In genomic region chr7:121157885-121158590, GRCh38 we compare ENCODE assay signal across 3 cellular contexts.
TF ChIP-seq lines count a peak whose summit lies in the region.

No MANE protein-coding gene starts in this region.

TF ChIP-seq in SK-N-SH treated with all-trans-retinoic acid at 6 μM for 48 hours, 23 proteins besides CTCF, POLR2A, EP300 and RAD21:
- TF ChIP-seq POU6F1 (CRISPR knock-in tag; IDR thresholded peaks at IDR 0.05; ENCODE audit: borderline replicate concordance, low read depth), result no peak
- no peak for TF ChIP-seq OSR1 (CRISPR knock-in tag; IDR thresholded peaks at IDR 0.05)
- no peak for TF ChIP-seq SNAI2 (CRISPR knock-in tag; IDR thresholded peaks at IDR 0.05)
- peak; percentile 92 for TF ChIP-seq ZNF70 (CRISPR knock-in tag; IDR thresholded peaks at IDR 0.05)
- no peak for TF ChIP-seq ARNTL (CRISPR knock-in tag; IDR thresholded peaks at IDR 0.05; ENCODE audit: borderline replicate concordance, low read depth)
- no peak for TF ChIP-seq RARB (CRISPR knock-in tag; IDR thresholded peaks at IDR 0.05)
- no peak for TF ChIP-seq ZNF8 (CRISPR knock-in tag; IDR thresholded peaks at IDR 0.05)

TF ChIP-seq in SK-N-SH, 30 proteins besides CTCF, POLR2A, EP300 and RAD21 (continued from another document):
- TF ChIP-seq SMC3 (IDR thresholded peaks at IDR 0.05; ENCODE audit: low read depth, low read length), result no peak
- no peak for TF ChIP-seq TAF1 (IDR thresholded peaks at IDR 0.05; ENCODE audit: borderline replicate concordance, low read depth, low read length)
- no peak for TF ChIP-seq TCF12 (IDR thresholded peaks at IDR 0.05)
- no peak for TF ChIP-seq USF2 (IDR thresholded peaks at IDR 0.05; ENCODE audit: borderline replicate concordance, low read depth, low read length)
- no peak for TF ChIP-seq JUND (IDR thresholded peaks at IDR 0.05)
- no peak for TF ChIP-seq GATA2 (CRISPR knock-in tag; IDR thresholded peaks at IDR 0.05)
- no peak for TF ChIP-seq CHD2 (IDR thresholded peaks at IDR 0.05; ENCODE audit: low read length, partially characterized antibody)
- TF ChIP-seq MAX (IDR thresholded peaks at IDR 0.05; ENCODE audit: low read depth), result no peak
- TF ChIP-seq ELF1 (IDR thresholded peaks at IDR 0.05), result no peak
- no peak for TF ChIP-seq FOXM1 (IDR thresholded peaks at IDR 0.05; ENCODE audit: low read depth)

TF ChIP-seq in IMR-90, 13 proteins besides CTCF, POLR2A, EP300 and RAD21 (continued from another document):
- no peak for TF ChIP-seq RCOR1 (IDR thresholded peaks at IDR 0.05; ENCODE audit: insufficient replicate concordance, low read length)
- TF ChIP-seq CHD1 (IDR thresholded peaks at IDR 0.05; ENCODE audit: low read depth, low read length), result no peak
- TF ChIP-seq NFE2L2 (IDR thresholded peaks at IDR 0.05; ENCODE audit: low read depth, low read length), result no peak
- TF ChIP-seq ELK1 (IDR thresholded peaks at IDR 0.05; ENCODE audit: borderline replicate concordance, low read depth, low read length), result no peak
- TF ChIP-seq CEBPB (IDR thresholded peaks at IDR 0.05; ENCODE audit: low read depth, low read length), result no peak
- TF ChIP-seq USF2 (IDR thresholded peaks at IDR 0.05; ENCODE audit: low read depth, low read length), result no peak
- TF ChIP-seq MAZ (IDR thresholded peaks at IDR 0.05; ENCODE audit: borderline replicate concordance, low read depth, low read length), result no peak
- no peak for TF ChIP-seq BHLHE40 (IDR thresholded peaks at IDR 0.05; ENCODE audit: low read depth, low read length)
- no peak for TF ChIP-seq SMC3 (IDR thresholded peaks at IDR 0.05; ENCODE audit: low read depth, low read length)
- no peak for TF ChIP-seq RFX5 (IDR thresholded peaks at IDR 0.05; ENCODE audit: low read depth, low read length)
- no peak for TF ChIP-seq MAFK (IDR thresholded peaks at IDR 0.05; ENCODE audit: low read depth, low read length)
